8 cellular contexts compared by ENCODE assay signal in genomic region chr4:90357117-90357710, GRCh38.
DNase-seq lines count a peak whose midpoint lies in the region; ATAC-seq and TF ChIP-seq lines count a peak whose summit lies in the region.

No MANE protein-coding gene starts in this region.

- no peak overlapping the region for H3K4me3 ChIP-seq in BJ (ENCODE audit: low read depth, low read length)
- no peak overlapping the region for H3K4me3 ChIP-seq in brain microvascular endothelial cell (ENCODE audit: low read depth, low read length)
- H3K4me3 ChIP-seq in CD8-positive, alpha-beta memory T cell (ENCODE audit: low read length) = no peak overlapping the region

- H3K27ac ChIP-seq in brain microvascular endothelial cell = no peak overlapping the region
- no peak overlapping the region for H3K27ac ChIP-seq in CD8-positive, alpha-beta memory T cell (ENCODE audit: low read depth, low read length)

- H3K36me3 ChIP-seq in BJ (ENCODE audit: control insufficient read depth, insufficient read depth, low read length) = no peaks in the 10 kb centered on the region
- no peaks in the 10 kb centered on the region for H3K36me3 ChIP-seq in brain microvascular endothelial cell (replicated peaks)
- H3K36me3 ChIP-seq in CD8-positive, alpha-beta memory T cell (ENCODE audit: insufficient read depth, low read length) = no peaks in the 10 kb centered on the region

- H3K4me3 Mint-ChIP-seq in CD8-positive, alpha-beta memory T cell = no peak overlapping the region
- no peak overlapping the region for H3K4me3 Mint-ChIP-seq in activated T-helper 1 cell treated with anti-CD3 and anti-CD28 coated beads, Interleukin-12 subunit alpha, Interleukin-12 subunit beta, Interleukin-2, Interleukin-4 antibody, amounts not matched to agents 30 ng/mL and 10 ng/mL and 1 ng/mL, durations not matched to agents 14 hours and 24 hours and 36 hours

- no peak overlapping the region for H3K27ac Mint-ChIP-seq in CD8-positive, alpha-beta memory T cell
- no peak overlapping the region for H3K27ac Mint-ChIP-seq in activated T-helper 1 cell treated with anti-CD3 and anti-CD28 coated beads, Interleukin-12 subunit alpha, Interleukin-12 subunit beta, Interleukin-2, Interleukin-4 antibody, amounts not matched to agents 30 ng/mL and 10 ng/mL and 1 ng/mL, durations not matched to agents 14 hours and 24 hours and 36 hours

- H3K27me3 ChIP-seq in BJ (ENCODE audit: control insufficient read depth, insufficient read depth, low read length) = no peaks in the 10 kb centered on the region
- no peaks in the 10 kb centered on the region for H3K27me3 ChIP-seq in brain microvascular endothelial cell (replicated peaks)
- no peaks in the 10 kb centered on the region for H3K27me3 ChIP-seq in CD8-positive, alpha-beta memory T cell (ENCODE audit: insufficient read depth, low read length, poor library complexity, severe bottlenecking)

- POLR2A ChIA-PET in BJ (lab: Charles Lee) = no interaction called here
- POLR2A ChIA-PET in CD8-positive, alpha-beta memory T cell (lab: Charles Lee) = no interaction called here

- H3K27me3 Mint-ChIP-seq in CD8-positive, alpha-beta memory T cell = no peaks in the 10 kb centered on the region
- H3K27me3 Mint-ChIP-seq in activated T-helper 1 cell treated with anti-CD3 and anti-CD28 coated beads, Interleukin-12 subunit alpha, Interleukin-12 subunit beta, Interleukin-2, Interleukin-4 antibody, amounts not matched to agents 30 ng/mL and 10 ng/mL and 1 ng/mL, durations not matched to agents 14 hours and 24 hours and 36 hours (ENCODE audit: insufficient read depth) = no peaks in the 10 kb centered on the region

- in situ Hi-C loops in brain microvascular endothelial cell (cut with HindIII; ENCODE audit: low pct_ligation_motif_present, low sequenced_read_pairs) = no loop called here

- DNase-seq in BJ (ENCODE audit: low read depth) (peak; percentile 1), NCI-H2227 treated with DMSO at 0.1 percent for 48 hours (lab: John Stamatoyannopoulos, UW) (peak; percentile 48), brain microvascular endothelial cell (peak; percentile 6), medulla oblongata (ENCODE audit: extremely low spot score) (peak; percentile 52)
- DNase-seq in CD8-positive, alpha-beta memory T cell = no peak
- no peak for DNase-seq in activated T-helper 1 cell treated with anti-CD3 and anti-CD28 coated beads, Interleukin-12 subunit alpha, Interleukin-12 subunit beta, Interleukin-2, Interleukin-4 antibody, amounts not matched to agents 30 ng/mL and 10 ng/mL and 1 ng/mL, durations not matched to agents 14 hours and 24 hours and 36 hours (ENCODE audit: low spot score)
- no peak for DNase-seq in stimulated activated CD4-positive, alpha-beta T cell treated with anti-CD3 and anti-CD28 coated beads, Interleukin-2, amount 100 ng/mL, for 48 hours

- no peaks in the 10 kb centered on the region for H3K9me3 ChIP-seq in CD8-positive, alpha-beta memory T cell (ENCODE audit: low read length)

- H3K4me1 Mint-ChIP-seq in CD8-positive, alpha-beta memory T cell = no peaks in the 10 kb centered on the region
- H3K4me1 Mint-ChIP-seq in activated T-helper 1 cell treated with anti-CD3 and anti-CD28 coated beads, Interleukin-12 subunit alpha, Interleukin-12 subunit beta, Interleukin-2, Interleukin-4 antibody, amounts not matched to agents 30 ng/mL and 10 ng/mL and 1 ng/mL, durations not matched to agents 14 hours and 24 hours and 36 hours (ENCODE audit: low read depth) = no peaks in the 10 kb centered on the region

- no peaks in the 10 kb centered on the region for H3K9me3 Mint-ChIP-seq in CD8-positive, alpha-beta memory T cell
- H3K9me3 Mint-ChIP-seq in activated T-helper 1 cell treated with anti-CD3 and anti-CD28 coated beads, Interleukin-12 subunit alpha, Interleukin-12 subunit beta, Interleukin-2, Interleukin-4 antibody, amounts not matched to agents 30 ng/mL and 10 ng/mL and 1 ng/mL, durations not matched to agents 14 hours and 24 hours and 36 hours = no peaks in the 10 kb centered on the region

- CTCF ChIA-PET in BJ (lab: Yijun Ruan, JAX) = no interaction called here
- CTCF ChIA-PET in CD8-positive, alpha-beta memory T cell (lab: Charles Lee) = no interaction called here

- TF ChIP-seq CTCF in BJ (IDR thresholded peaks at IDR 0.05; ENCODE audit: insufficient read depth, low read depth, low read length) = peak; percentile 50
- TF ChIP-seq CTCF in brain microvascular endothelial cell (IDR thresholded peaks at IDR 0.05; ENCODE audit: low read depth, low read length, missing control alignments) = peak; percentile 52

- peak; percentile 72 for ATAC-seq in GM21619 (IDR thresholded peaks at IDR 0.05; ENCODE audit: unreplicated experiment)

- intact Hi-C loops in activated T-helper 1 cell treated with anti-CD3 and anti-CD28 coated beads, Interleukin-12 subunit alpha, Interleukin-12 subunit beta, Interleukin-2, Interleukin-4 antibody, amounts not matched to agents 30 ng/mL and 10 ng/mL and 1 ng/mL, durations not matched to agents 14 hours and 24 hours and 36 hours (cut with micrococcal nuclease) = no loop called here

- no peaks in the 10 kb centered on the region for H3K36me3 Mint-ChIP-seq in CD8-positive, alpha-beta memory T cell
- no peaks in the 10 kb centered on the region for H3K36me3 Mint-ChIP-seq in activated T-helper 1 cell treated with anti-CD3 and anti-CD28 coated beads, Interleukin-12 subunit alpha, Interleukin-12 subunit beta, Interleukin-2, Interleukin-4 antibody, amounts not matched to agents 30 ng/mL and 10 ng/mL and 1 ng/mL, durations not matched to agents 14 hours and 24 hours and 36 hours (ENCODE audit: low read depth)

- no peaks in the 10 kb centered on the region for H3K4me1 ChIP-seq in CD8-positive, alpha-beta memory T cell (ENCODE audit: insufficient read depth, low read length)

Comparison
In these comparisons a context has a peak if more than half of its experiments do, and no peak if none do; other contexts are left out.
1. DNase-seq: peak in BJ (single experiment), NCI-H2227 treated with DMSO at 0.1 percent for 48 hours (single experiment), brain microvascular endothelial cell (single experiment) and medulla oblongata (single experiment); none in CD8-positive, alpha-beta memory T cell (0 of 5), activated T-helper 1 cell treated with anti-CD3 and anti-CD28 coated beads, Interleukin-12 subunit alpha, Interleukin-12 subunit beta, Interleukin-2, Interleukin-4 antibody, amounts not matched to agents 30 ng/mL and 10 ng/mL and 1 ng/mL, durations not matched to agents 14 hours and 24 hours and 36 hours (single experiment) and stimulated activated CD4-positive, alpha-beta T cell treated with anti-CD3 and anti-CD28 coated beads, Interleukin-2, amount 100 ng/mL, for 48 hours (0 of 2).